8 cellular contexts compared by ENCODE assay signal in the genomic region with DNA sequence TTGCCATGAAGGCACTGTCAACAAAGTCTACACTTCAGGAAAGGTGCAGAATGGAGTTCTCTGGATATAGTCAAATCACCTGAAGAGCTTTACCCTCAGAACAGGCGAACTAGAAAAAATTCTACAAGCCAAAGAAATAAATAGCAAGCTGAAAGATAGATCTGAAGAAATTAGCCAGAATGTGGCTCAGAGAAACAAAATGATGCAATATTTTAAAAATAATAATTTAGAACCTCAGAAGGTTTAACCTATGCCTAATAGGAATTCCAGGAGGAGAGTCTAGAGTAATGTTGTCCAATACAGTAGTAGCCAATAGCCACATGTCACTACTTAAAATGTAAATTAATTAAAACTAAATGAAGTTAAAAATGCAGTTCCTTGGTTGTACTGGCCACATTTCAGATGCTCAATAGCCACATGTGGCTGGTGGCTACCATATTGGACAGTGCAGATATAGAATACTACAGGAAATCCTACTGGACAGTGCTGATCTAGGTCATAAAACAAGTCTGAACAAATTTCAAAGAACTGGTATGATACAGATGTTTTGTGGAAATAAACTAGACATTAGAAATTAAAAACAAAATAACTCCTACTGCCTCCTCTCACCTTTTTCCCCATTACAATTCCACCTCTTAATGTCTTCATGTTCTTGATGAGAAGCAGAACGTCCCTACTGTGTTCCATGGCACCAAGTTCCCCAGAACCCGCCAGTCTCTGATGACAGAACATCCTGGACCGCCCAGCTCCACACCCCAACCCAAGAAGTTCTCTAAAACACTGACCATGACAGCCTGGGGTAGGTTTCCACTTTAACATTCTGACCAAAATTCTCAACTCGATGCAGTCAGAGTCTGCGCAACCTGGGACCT. TPM values are rescaled to one million over a fixed set of nuclear protein-coding genes. Genes with fewer than 3 reads are reported as not detected.
DNase-seq lines count a peak whose midpoint lies in the region; ATAC-seq and TF ChIP-seq lines count a peak whose summit lies in the region.

No MANE protein-coding gene starts in this region.

- peak overlapping the region; percentile 99 for H3K4me3 Mint-ChIP-seq in activated B cell treated with CpG ODN at 0.5 μM for 24 hours

- CTCF ChIA-PET in activated B cell treated with CpG ODN at 0.5 μM for 24 hours (lab: Charles Lee), result interaction anchor here (0.8 to 0.9 kb wide), 2 partner anchors 15 to 32 kb away, joined by 3 read pairs; no protein-coding TSS in a partner anchor

- DNase-seq in NCI-H146 (lab: John Stamatoyannopoulos, UW) (peak; percentile 44), NCI-H146 treated with DMSO at 0.1 percent for 48 hours (lab: John Stamatoyannopoulos, UW; ENCODE audit: unreplicated experiment) (no peak), activated B cell treated with CpG ODN at 0.5 μM for 24 hours (no peak), left ventricle myocardium inferior (no peak), Ammon's horn (ENCODE audit: low spot score) (no peak)
- DNase-seq in stimulated activated naive CD4-positive, alpha-beta T cell treated with Interleukin-2 at 50 U/mL for 16 hours (lab: John Stamatoyannopoulos, UW), result no peak

- peaks cover 22% of the 10 kb centered on the region for H3K4me1 Mint-ChIP-seq in activated B cell treated with CpG ODN at 0.5 μM for 24 hours

- ATAC-seq in HG02981 (IDR thresholded peaks at IDR 0.05; ENCODE audit: unreplicated experiment), result peak; percentile 27
- peak; percentile 22 for ATAC-seq in activated B cell treated with CpG ODN at 0.5 μM for 24 hours (ENCODE audit: low read depth)

- no peaks in the 10 kb centered on the region for H3K9me3 ChIP-seq in left ventricle myocardium inferior (replicated peaks)
- H3K9me3 ChIP-seq in skeletal muscle satellite cell (replicated peaks; ENCODE audit: low read length), result no peaks in the 10 kb centered on the region

- H3K27me3 Mint-ChIP-seq in activated B cell treated with CpG ODN at 0.5 μM for 24 hours, result peaks cover 6% of the 10 kb centered on the region

- peak overlapping the region; percentile 97 for H3K4me2 ChIP-seq in skeletal muscle satellite cell (ENCODE audit: low read length)

- peaks cover 22% of the 10 kb centered on the region for H3K36me3 Mint-ChIP-seq in activated B cell treated with CpG ODN at 0.5 μM for 24 hours (ENCODE audit: low read depth)

- no peaks in the 10 kb centered on the region for H3K9me3 Mint-ChIP-seq in activated B cell treated with CpG ODN at 0.5 μM for 24 hours

- POLR2A ChIA-PET in activated B cell treated with CpG ODN at 0.5 μM for 24 hours (lab: Charles Lee), result interaction anchor here (0.6 to 2.0 kb wide), 7 partner anchors 11 to 1265 kb away, joined by 3 to 12 read pairs (median 4); a partner anchor contains a TSS

- intact Hi-C loops in activated B cell treated with CpG ODN at 0.5 μM for 24 hours (cut with micrococcal nuclease) (loop anchor here (1.0 to 5.0 kb wide), 4 partner anchors 9 to 545 kb away; a partner anchor contains a TSS), left ventricle myocardium inferior (cut with micrococcal nuclease) (no loop called here)

- TF ChIP-seq CTCF in activated B cell treated with CpG ODN at 0.5 μM for 24 hours (IDR thresholded peaks at IDR 0.05), result no peak
- no peak for TF ChIP-seq CTCF in left ventricle myocardium inferior (IDR thresholded peaks at IDR 0.05; ENCODE audit: borderline replicate concordance)

- H3K4me3 ChIP-seq in left ventricle myocardium inferior, result peak overlapping the region; percentile 93
- H3K4me3 ChIP-seq in skeletal muscle satellite cell (ENCODE audit: low read length), result peak overlapping the region; percentile 90

- H3K27me3 ChIP-seq in left ventricle myocardium inferior (ENCODE audit: low read depth), result no peaks in the 10 kb centered on the region
- peaks cover 6% of the 10 kb centered on the region for H3K27me3 ChIP-seq in skeletal muscle satellite cell (ENCODE audit: control insufficient read depth, insufficient read depth, low read length)

- H3K36me3 ChIP-seq in left ventricle myocardium inferior (no peaks in the 10 kb centered on the region), skeletal muscle satellite cell (ENCODE audit: insufficient read depth, low read length) (no peaks in the 10 kb centered on the region)

- peaks cover 30% of the 10 kb centered on the region for H3K4me1 ChIP-seq in left ventricle myocardium inferior
- H3K4me1 ChIP-seq in skeletal muscle satellite cell (ENCODE audit: control insufficient read depth, insufficient read depth, low read length), result no peaks in the 10 kb centered on the region

- H3K27ac Mint-ChIP-seq in activated B cell treated with CpG ODN at 0.5 μM for 24 hours, result peak overlapping the region; percentile 94

- H3K9ac ChIP-seq in skeletal muscle satellite cell (ENCODE audit: low read depth, low read length), result peak overlapping the region; percentile 89

- peak overlapping the region; percentile 93 for H3K27ac ChIP-seq in left ventricle myocardium inferior (replicated peaks)

RNA-seq across cellular contexts. Expression of a gene that starts 0.6 kb away (rescaled TPM):
- 7.4 and 10.4 TPM in 2 replicates for total RNA-seq in activated B cell treated with CpG ODN at 0.5 μM for 24 hours
- total RNA-seq in left ventricle myocardium inferior, result 11.4 TPM
- 1.3 and 2.3 TPM in 2 replicates for total RNA-seq in skeletal muscle satellite cell (2012; rRNA removed)

RNA-seq across cellular contexts. Expression of a gene that starts 26.9 kb away (rescaled TPM):
- total RNA-seq in activated B cell treated with CpG ODN at 0.5 μM for 24 hours, result not detected in 2 replicates
- total RNA-seq in left ventricle myocardium inferior, result not detected
- total RNA-seq in skeletal muscle satellite cell (2012; rRNA removed), result not detected in 2 replicates
